In genomic region chr10:28180654-28181053, GRCh38 we compare ENCODE assay signal across 14 cellular contexts.
DNase-seq lines count a peak whose midpoint lies in the region; FAIRE-seq and TF ChIP-seq lines count a peak whose summit lies in the region.
"Had no signal": no experiment of that assay in that cellular context is flagged by ENCODE, and none has a peak within 500 bp of the region (broad histone marks: within the 10 kb centered on the region; RNA-seq: fewer than 3 reads in every experiment).

No MANE protein-coding gene starts in this region.

- H2BK20ac ChIP-seq in H9 (ENCODE audit: low read depth, low read length, poor library complexity, severe bottlenecking) = no peak overlapping the region

- H4K5ac ChIP-seq in H9 (ENCODE audit: insufficient read length, low read depth, low read length) = no peak overlapping the region

- no peaks in the 10 kb centered on the region for H3K27me3 Mint-ChIP-seq in activated CD4-positive, alpha-beta T cell treated with anti-CD3 and anti-CD28 coated beads, Interleukin-2, amount 10 ng/mL, durations not matched to agents 7 days and 5 days
- H3K27me3 Mint-ChIP-seq in H9 (ENCODE audit: low read depth) = no peaks in the 10 kb centered on the region; the same call in 1 of the 2 replicates
- H3K27me3 Mint-ChIP-seq in activated T-helper 1 cell treated with anti-CD3 and anti-CD28 coated beads, Interleukin-12 subunit alpha, Interleukin-12 subunit beta, Interleukin-2, Interleukin-4 antibody, amounts not matched to agents 30 ng/mL and 10 ng/mL and 1 ng/mL, durations not matched to agents 14 hours and 24 hours and 36 hours (ENCODE audit: insufficient read depth) = peaks cover 12% of the 10 kb centered on the region
- H3K27me3 Mint-ChIP-seq: activated naive CD4-positive, alpha-beta T cell treated with anti-CD3 and anti-CD28 coated beads, Interleukin-2, amount 50 U/mL, for 24 hours; dendritic cell treated with granulocyte-macrophage colony-stimulating factor and Interleukin-4, amounts not matched to agents 40 ng/mL and 50 ng/mL, for 4 days had no signal

- no peak overlapping the region for H3K4ac ChIP-seq in H9 (ENCODE audit: low read depth, low read length)

- no peaks in the 10 kb centered on the region for H3K9me3 ChIP-seq in keratinocyte (ENCODE audit: control insufficient read depth, low read depth, low read length)
- no peaks in the 10 kb centered on the region for H3K9me3 ChIP-seq in H9 (ENCODE audit: control insufficient read depth, low read depth, low read length)
- H3K9me3 ChIP-seq: psoas muscle had no signal

- H2AFZ ChIP-seq in keratinocyte (ENCODE audit: control insufficient read depth, low read length) (no peak overlapping the region), H9 (ENCODE audit: low read length) (no peak overlapping the region)

- intact Hi-C loops in activated T-helper 1 cell treated with anti-CD3 and anti-CD28 coated beads, Interleukin-12 subunit alpha, Interleukin-12 subunit beta, Interleukin-2, Interleukin-4 antibody, amounts not matched to agents 30 ng/mL and 10 ng/mL and 1 ng/mL, durations not matched to agents 14 hours and 24 hours and 36 hours (cut with micrococcal nuclease) = no loop called here

- no peak overlapping the region for H3K4me3 ChIP-seq in keratinocyte (ENCODE audit: control insufficient read depth in 2 of 3, extremely low read depth in 1 of 3, insufficient read depth in 2 of 3, low read depth in 1 of 3, low read length in 3 of 3)
- H3K4me3 ChIP-seq: psoas muscle had no signal

- H3K79me2 ChIP-seq in keratinocyte (ENCODE audit: control insufficient read depth, insufficient read depth, low read length) (no peaks in the 10 kb centered on the region), H9 (ENCODE audit: insufficient read depth, low read length) (no peaks in the 10 kb centered on the region)

- TF ChIP-seq CTCF in keratinocyte (optimal IDR thresholded peaks at IDR 0.05 in 1 of 3, IDR thresholded peaks at IDR 0.05 in 1 of 3, conservative IDR thresholded peaks at IDR 0.05 in 1 of 3; ENCODE audit: extremely low read depth in 1 of 3, insufficient read depth in 2 of 3, low read length in 3 of 3) = no peak
- TF ChIP-seq CTCF in H9 (conservative IDR thresholded peaks at IDR 0.05) = no peak

- no peak overlapping the region for H3K56ac ChIP-seq in H9 (ENCODE audit: insufficient read length, low read depth, low read length)

- H2BK120ac ChIP-seq in H9 (ENCODE audit: low read depth, low read length, poor library complexity, severe bottlenecking) = no peak overlapping the region

- H3K4me1 Mint-ChIP-seq in activated CD4-positive, alpha-beta T cell treated with anti-CD3 and anti-CD28 coated beads, Interleukin-2, amount 10 ng/mL, durations not matched to agents 7 days and 5 days = peaks cover 25% of the 10 kb centered on the region
- H3K4me1 Mint-ChIP-seq in H9 = peaks cover 4 to 6% of the 10 kb centered on the region in 2 experiments; a peak in 2 of 4 replicates
- H3K4me1 Mint-ChIP-seq in activated T-helper 1 cell treated with anti-CD3 and anti-CD28 coated beads, Interleukin-12 subunit alpha, Interleukin-12 subunit beta, Interleukin-2, Interleukin-4 antibody, amounts not matched to agents 30 ng/mL and 10 ng/mL and 1 ng/mL, durations not matched to agents 14 hours and 24 hours and 36 hours (ENCODE audit: low read depth) = peaks cover 20% of the 10 kb centered on the region

- no peak overlapping the region for H3K4me3 Mint-ChIP-seq in activated CD4-positive, alpha-beta T cell treated with anti-CD3 and anti-CD28 coated beads, Interleukin-2, amount 10 ng/mL, durations not matched to agents 7 days and 5 days
- no peak overlapping the region for H3K4me3 Mint-ChIP-seq in H9
- H3K4me3 Mint-ChIP-seq in activated T-helper 1 cell treated with anti-CD3 and anti-CD28 coated beads, Interleukin-12 subunit alpha, Interleukin-12 subunit beta, Interleukin-2, Interleukin-4 antibody, amounts not matched to agents 30 ng/mL and 10 ng/mL and 1 ng/mL, durations not matched to agents 14 hours and 24 hours and 36 hours = no peak overlapping the region
- H3K4me3 Mint-ChIP-seq: activated naive CD4-positive, alpha-beta T cell treated with anti-CD3 and anti-CD28 coated beads, Interleukin-2, amount 50 U/mL, for 24 hours; dendritic cell treated with granulocyte-macrophage colony-stimulating factor and Interleukin-4, amounts not matched to agents 40 ng/mL and 50 ng/mL, for 4 days; neural crest cell had no signal

- H4K20me1 ChIP-seq in keratinocyte (ENCODE audit: control insufficient read depth, extremely low read depth, insufficient read depth, low read length) (no peaks in the 10 kb centered on the region), H9 (ENCODE audit: control insufficient read depth, insufficient read depth, insufficient read length) (no peaks in the 10 kb centered on the region)

- H2BK5ac ChIP-seq in H9 (ENCODE audit: insufficient read length, low read length) = no peak overlapping the region

- H3K27me3 ChIP-seq in keratinocyte (ENCODE audit: control insufficient read depth, extremely low read depth, insufficient read depth, low read length) = no peaks in the 10 kb centered on the region
- H3K27me3 ChIP-seq in H9 (ENCODE audit: insufficient read depth, low read length) = no peaks in the 10 kb centered on the region

- H3K27ac Mint-ChIP-seq in activated CD4-positive, alpha-beta T cell treated with anti-CD3 and anti-CD28 coated beads, Interleukin-2, amount 10 ng/mL, durations not matched to agents 7 days and 5 days = no peak overlapping the region
- H3K27ac Mint-ChIP-seq in H9 = no peak overlapping the region
- no peak overlapping the region for H3K27ac Mint-ChIP-seq in activated T-helper 1 cell treated with anti-CD3 and anti-CD28 coated beads, Interleukin-12 subunit alpha, Interleukin-12 subunit beta, Interleukin-2, Interleukin-4 antibody, amounts not matched to agents 30 ng/mL and 10 ng/mL and 1 ng/mL, durations not matched to agents 14 hours and 24 hours and 36 hours
- H3K27ac Mint-ChIP-seq: activated naive CD4-positive, alpha-beta T cell treated with anti-CD3 and anti-CD28 coated beads, Interleukin-2, amount 50 U/mL, for 24 hours; dendritic cell treated with granulocyte-macrophage colony-stimulating factor and Interleukin-4, amounts not matched to agents 40 ng/mL and 50 ng/mL, for 4 days had no signal

- no peak overlapping the region for H2BK12ac ChIP-seq in H9 (ENCODE audit: insufficient read length, low read depth, low read length)

- CTCF ChIA-PET in activated CD4-positive, alpha-beta T cell treated with anti-CD3 and anti-CD28 coated beads, Interleukin-2, amount 10 ng/mL, durations not matched to agents 7 days and 5 days (lab: Charles Lee) = no interaction called here

- no CpG with 5 or more reads among the region's 4 CpGs for WGBS in H9 (ENCODE audit: extremely low coverage, insufficient read length, low lambda C conversion rate)

- DNase-seq in activated CD4-positive, alpha-beta T cell treated with anti-CD3 and anti-CD28 coated beads, Interleukin-2, amount 50 U/mL, for 4 hours = peak; percentile 8 to 21
- DNase-seq in activated CD4-positive, alpha-beta T cell treated with anti-CD3 and anti-CD28 coated beads, Interleukin-2, amount 10 ng/mL, durations not matched to agents 7 days and 5 days = no peak
- DNase-seq in DMS53 treated with DMSO at 0.1 percent for 48 hours (lab: John Stamatoyannopoulos, UW; ENCODE audit: unreplicated experiment) (peak; percentile 82), OCI-M1 (lab: John Stamatoyannopoulos, UW) (peak; percentile 11), keratinocyte (ENCODE audit: low read depth, low spot score) (no peak), H9 (no peak), HUDEP-2 (lab: John Stamatoyannopoulos, UW; ENCODE audit: unreplicated experiment in 76 of 76) (no peak)
- no peak for DNase-seq in activated T-helper 1 cell treated with anti-CD3 and anti-CD28 coated beads, Interleukin-12 subunit alpha, Interleukin-12 subunit beta, Interleukin-2, Interleukin-4 antibody, amounts not matched to agents 30 ng/mL and 10 ng/mL and 1 ng/mL, durations not matched to agents 14 hours and 24 hours and 36 hours (ENCODE audit: low spot score)
- DNase-seq: Kasumi-1, NCI-H1436, psoas muscle had no signal

- dilution Hi-C loops in keratinocyte (cut with MboI; ENCODE audit: extremely low pct_ligation_motif_present, low sequenced_read_pairs) = no loop called here

- no peak overlapping the region for H3K14ac ChIP-seq in H9 (ENCODE audit: insufficient read depth, low read length)

- no peaks in the 10 kb centered on the region for H3K36me3 ChIP-seq in keratinocyte (ENCODE audit: control insufficient read depth in 2 of 2, extremely low read depth in 1 of 2, insufficient read depth in 2 of 2, low read length in 2 of 2)

- peaks cover 2% of the 10 kb centered on the region for H3K36me3 Mint-ChIP-seq in activated CD4-positive, alpha-beta T cell treated with anti-CD3 and anti-CD28 coated beads, Interleukin-2, amount 10 ng/mL, durations not matched to agents 7 days and 5 days (ENCODE audit: low read depth)
- H3K36me3 Mint-ChIP-seq in H9 (ENCODE audit: insufficient read depth in 1 of 3, low read depth in 3 of 3) = no peaks in the 10 kb centered on the region
- H3K36me3 Mint-ChIP-seq in activated T-helper 1 cell treated with anti-CD3 and anti-CD28 coated beads, Interleukin-12 subunit alpha, Interleukin-12 subunit beta, Interleukin-2, Interleukin-4 antibody, amounts not matched to agents 30 ng/mL and 10 ng/mL and 1 ng/mL, durations not matched to agents 14 hours and 24 hours and 36 hours (ENCODE audit: low read depth) = no peaks in the 10 kb centered on the region
- H3K36me3 Mint-ChIP-seq: activated naive CD4-positive, alpha-beta T cell treated with anti-CD3 and anti-CD28 coated beads, Interleukin-2, amount 50 U/mL, for 24 hours had no signal

- H2AK5ac ChIP-seq in H9 (ENCODE audit: insufficient read length, low read length) = no peak overlapping the region

- POLR2A ChIA-PET in activated CD4-positive, alpha-beta T cell treated with anti-CD3 and anti-CD28 coated beads, Interleukin-2, amount 10 ng/mL, durations not matched to agents 7 days and 5 days (lab: Charles Lee) = no interaction called here

- H3K9ac ChIP-seq in keratinocyte (ENCODE audit: control insufficient read depth, extremely low read depth, insufficient read depth, low read length) = no peak overlapping the region
- no peak overlapping the region for H3K9ac ChIP-seq in H9 (ENCODE audit: extremely low read depth, insufficient read length, low read length)

- H3K9me3 Mint-ChIP-seq in activated CD4-positive, alpha-beta T cell treated with anti-CD3 and anti-CD28 coated beads, Interleukin-2, amount 10 ng/mL, durations not matched to agents 7 days and 5 days = no peaks in the 10 kb centered on the region
- no peaks in the 10 kb centered on the region for H3K9me3 Mint-ChIP-seq in H9
- H3K9me3 Mint-ChIP-seq in activated T-helper 1 cell treated with anti-CD3 and anti-CD28 coated beads, Interleukin-12 subunit alpha, Interleukin-12 subunit beta, Interleukin-2, Interleukin-4 antibody, amounts not matched to agents 30 ng/mL and 10 ng/mL and 1 ng/mL, durations not matched to agents 14 hours and 24 hours and 36 hours = no peaks in the 10 kb centered on the region
- H3K9me3 Mint-ChIP-seq: activated naive CD4-positive, alpha-beta T cell treated with anti-CD3 and anti-CD28 coated beads, Interleukin-2, amount 50 U/mL, for 24 hours; dendritic cell treated with granulocyte-macrophage colony-stimulating factor and Interleukin-4, amounts not matched to agents 40 ng/mL and 50 ng/mL, for 4 days; neural crest cell had no signal

- H3K79me1 ChIP-seq in H9 (ENCODE audit: insufficient read depth, low read depth, low read length, poor library complexity, severe bottlenecking) = no peaks in the 10 kb centered on the region

- no peak overlapping the region for H3K18ac ChIP-seq in H9 (ENCODE audit: insufficient read length, low read depth, low read length)

- H3K23me2 ChIP-seq in H9 (ENCODE audit: insufficient read length, low read depth, low read length, poor library complexity, severe bottlenecking) = no peaks in the 10 kb centered on the region

- H4K8ac ChIP-seq in H9 (replicated peaks; ENCODE audit: insufficient read length, low read depth, low read length) = no peak overlapping the region

- H4K91ac ChIP-seq in H9 (ENCODE audit: insufficient read length, low read depth, low read length) = no peak overlapping the region

- no peak overlapping the region for H3K23ac ChIP-seq in H9 (ENCODE audit: insufficient read length, low read depth, low read length)

- H3K4me1 ChIP-seq in keratinocyte (ENCODE audit: control insufficient read depth, extremely low read depth, insufficient read depth, low read length) = no peaks in the 10 kb centered on the region
- H3K4me1 ChIP-seq in H9 (ENCODE audit: insufficient read depth, low read length) = no peaks in the 10 kb centered on the region

- H3T11ph ChIP-seq in H9 (ENCODE audit: low read length) = no peak overlapping the region

- H3K27ac ChIP-seq in keratinocyte (ENCODE audit: control insufficient read depth, insufficient read depth, low read length) = no peak overlapping the region
- H3K27ac ChIP-seq in H9 (ENCODE audit: insufficient read length, low read depth, low read length) = no peak overlapping the region
- H3K27ac ChIP-seq: psoas muscle had no signal

- H2BK15ac ChIP-seq in H9 (ENCODE audit: low read depth, low read length) = no peak overlapping the region

- no peaks in the 10 kb centered on the region for H3K9me1 ChIP-seq in keratinocyte (ENCODE audit: control insufficient read depth, extremely low read depth, insufficient read depth, low read length)

- FAIRE-seq in keratinocyte (lab: Jason Lieb, UNC) = peak; percentile 29

- H3K4me2 ChIP-seq in keratinocyte (ENCODE audit: control insufficient read depth, extremely low read depth, insufficient read depth, low read depth, low read length) (no peak overlapping the region), H9 (ENCODE audit: insufficient read depth, insufficient read length, low read length) (no peak overlapping the region)

Comparison
In these comparisons a context has a peak if more than half of its experiments do, and no peak if none do; other contexts are left out.
1. DNase-seq: peak in activated CD4-positive, alpha-beta T cell treated with anti-CD3 and anti-CD28 coated beads, Interleukin-2, amount 50 U/mL, for 4 hours (2 of 2), DMS53 treated with DMSO at 0.1 percent for 48 hours (single experiment) and OCI-M1 (single experiment); none in activated CD4-positive, alpha-beta T cell treated with anti-CD3 and anti-CD28 coated beads, Interleukin-2, amount 10 ng/mL, durations not matched to agents 7 days and 5 days (single experiment), keratinocyte (single experiment), H9 (single experiment), HUDEP-2 (0 of 76) and activated T-helper 1 cell treated with anti-CD3 and anti-CD28 coated beads, Interleukin-12 subunit alpha, Interleukin-12 subunit beta, Interleukin-2, Interleukin-4 antibody, amounts not matched to agents 30 ng/mL and 10 ng/mL and 1 ng/mL, durations not matched to agents 14 hours and 24 hours and 36 hours (single experiment).